In genomic region chr7:44618045-44618444, GRCh38 we compare ENCODE assay signal across 11 cellular contexts. TPM values are rescaled to one million over a fixed set of nuclear protein-coding genes. Genes with fewer than 3 reads are reported as not detected.
DNase-seq lines count a peak whose midpoint lies in the region; ATAC-seq and TF ChIP-seq lines count a peak whose summit lies in the region.
"Had no signal": no experiment of that assay in that cellular context is flagged by ENCODE, and none has a peak within 500 bp of the region (broad histone marks: within the 10 kb centered on the region; RNA-seq: fewer than 3 reads in every experiment).

No MANE protein-coding gene starts in this region.

- H3K36me3 Mint-ChIP-seq in activated naive CD4-positive, alpha-beta T cell treated with anti-CD3 and anti-CD28 coated beads, Interleukin-2, amount 50 U/mL, for 72 hours, result peaks cover 0 to 31% of the 10 kb centered on the region in 2 donors
- no peaks in the 10 kb centered on the region for H3K36me3 Mint-ChIP-seq in mesothelial cell of epicardium

- no peak for TF ChIP-seq CTCF in left ventricle myocardium inferior (IDR thresholded peaks at IDR 0.05; ENCODE audit: borderline replicate concordance)
- TF ChIP-seq CTCF in heart left ventricle (IDR thresholded peaks at IDR 0.05), result no peak
- no peak for TF ChIP-seq CTCF in mesothelial cell of epicardium (IDR thresholded peaks at IDR 0.05; ENCODE audit: unreplicated experiment)

- H3K27me3 Mint-ChIP-seq in mesothelial cell of epicardium (ENCODE audit: low read depth), result no peaks in the 10 kb centered on the region

- H3K36me3 ChIP-seq in left ventricle myocardium inferior, result no peaks in the 10 kb centered on the region
- peaks cover 0 to 13% (median 0%) of the 10 kb centered on the region in 9 donors for H3K36me3 ChIP-seq in heart left ventricle

- ATAC-seq in heart left ventricle, result no peak
- ATAC-seq in activated naive CD4-positive, alpha-beta T cell treated with anti-CD3 and anti-CD28 coated beads, Interleukin-2, amount 50 U/mL, for 72 hours, result no peak
- ATAC-seq in HG03139 (IDR thresholded peaks at IDR 0.05; ENCODE audit: unreplicated experiment), result no peak

- H3K9me3 ChIP-seq in left ventricle myocardium inferior (replicated peaks) (no peaks in the 10 kb centered on the region), heart left ventricle (no peaks in the 10 kb centered on the region)

- peak overlapping the region; percentile 89 to 99 for H3K27ac Mint-ChIP-seq in activated naive CD4-positive, alpha-beta T cell treated with anti-CD3 and anti-CD28 coated beads, Interleukin-2, amount 50 U/mL, for 72 hours
- H3K27ac Mint-ChIP-seq in mesothelial cell of epicardium, result peak overlapping the region; percentile 92
- H3K27ac Mint-ChIP-seq: nephron progenitor cell had no signal

- H3K4me1 Mint-ChIP-seq in mesothelial cell of epicardium, result peaks cover 35% of the 10 kb centered on the region

- peaks cover 0 to 4% of the 10 kb centered on the region in 2 donors for H3K9me3 Mint-ChIP-seq in activated naive CD4-positive, alpha-beta T cell treated with anti-CD3 and anti-CD28 coated beads, Interleukin-2, amount 50 U/mL, for 72 hours
- no peaks in the 10 kb centered on the region for H3K9me3 Mint-ChIP-seq in mesothelial cell of epicardium
- H3K9me3 Mint-ChIP-seq: nephron progenitor cell had no signal

- WGBS in heart left ventricle, 4 donors, result 88 to 91% (median 89%) methylated on average over 1 of the region's 1 CpG

- DNase-seq in left ventricle myocardium inferior, result no peak
- DNase-seq in heart left ventricle, result no peak
- no peak for DNase-seq in activated naive CD4-positive, alpha-beta T cell treated with anti-CD3 and anti-CD28 coated beads, Interleukin-2, amount 50 U/mL, for 72 hours (ENCODE audit: low spot score in 2 of 2)
- no peak for DNase-seq in mesothelial cell of epicardium (ENCODE audit: low spot score in 2 of 2, unreplicated experiment in 2 of 2)
- no peak for DNase-seq in NCI-H774 (lab: John Stamatoyannopoulos, UW)
- no peak for DNase-seq in AG20443 (ENCODE audit: low spot score)
- DNase-seq in stimulated activated CD4-positive, alpha-beta T cell treated with anti-CD3 and anti-CD28 coated beads, Interleukin-4, amount 100 ng/mL, for 4 hours, result no peak
- DNase-seq: KG1, NCI-H2081 treated with DMSO at 0.1 percent for 48 hours, nephron progenitor cell had no signal

- no peak for TF ChIP-seq POLR2A in heart left ventricle (IDR thresholded peaks at IDR 0.05)

- peak overlapping the region; percentile 45 for H3K27ac ChIP-seq in left ventricle myocardium inferior (replicated peaks)
- peak overlapping the region in 3 of 12 donors; percentile 20 to 84 (median 59) for H3K27ac ChIP-seq in heart left ventricle

- H3K4me1 ChIP-seq in left ventricle myocardium inferior, result peaks cover 97% of the 10 kb centered on the region
- H3K4me1 ChIP-seq in heart left ventricle, result peaks cover 9 to 88% (median 62%) of the 10 kb centered on the region in 12 donors

- H3K27me3 ChIP-seq in left ventricle myocardium inferior (ENCODE audit: low read depth) (no peaks in the 10 kb centered on the region), heart left ventricle (no peaks in the 10 kb centered on the region)

- intact Hi-C loops in left ventricle myocardium inferior (cut with micrococcal nuclease), result no loop called here
- intact Hi-C loops in heart left ventricle (cut with DNase I), result no loop called here

- no peak overlapping the region for H3K4me3 ChIP-seq in left ventricle myocardium inferior
- H3K4me3 ChIP-seq in heart left ventricle, result no peak overlapping the region

- no peak overlapping the region for H3K4me3 Mint-ChIP-seq in mesothelial cell of epicardium
- H3K4me3 Mint-ChIP-seq: nephron progenitor cell had no signal

RNA-seq across cellular contexts. Expression of gene OGDH, which starts 11.6 kb away (rescaled TPM):
- total RNA-seq in left ventricle myocardium inferior, result 677 TPM
- 100 to 1,000 TPM; 394 to 789 (median 635) TPM for total RNA-seq in heart left ventricle
- 100 to 1,000 TPM; 247 to 519 TPM for polyA plus RNA-seq in heart left ventricle
- 100 to 1,000 TPM in 1 of 2 donors, 10 to 100 TPM in 1; 53.2 to 106 TPM for total RNA-seq in activated naive CD4-positive, alpha-beta T cell treated with anti-CD3 and anti-CD28 coated beads, Interleukin-2, amount 50 U/mL, for 72 hours
- 67.4 to 72.8 TPM (median 71.2 TPM) in 3 replicates for total RNA-seq in mesothelial cell of epicardium

RNA-seq across cellular contexts. Expression of gene TMED4, which starts 36.0 kb away (rescaled TPM):
- total RNA-seq in left ventricle myocardium inferior (61.9 TPM), heart left ventricle (100 to 1,000 TPM in 2 of 9 donors, 10 to 100 TPM in 7; 55.4 to 129 (median 68.9) TPM), mesothelial cell of epicardium (97.0 to 97.7 TPM (median 97.6 TPM) in 3 replicates)
- 10 to 100 TPM; 48.5 to 49.5 TPM for polyA plus RNA-seq in heart left ventricle
- total RNA-seq in activated naive CD4-positive, alpha-beta T cell treated with anti-CD3 and anti-CD28 coated beads, Interleukin-2, amount 50 U/mL, for 72 hours, result 100 to 1,000 TPM in 1 of 2 donors, 10 to 100 TPM in 1; 67.1 to 114 TPM

RNA-seq across cellular contexts. Expression of gene DDX56, which starts 44.3 kb away (rescaled TPM):
- total RNA-seq in left ventricle myocardium inferior, result 27.1 TPM
- total RNA-seq in heart left ventricle, result 10 to 100 TPM; 19.4 to 43.4 (median 28.4) TPM
- polyA plus RNA-seq in heart left ventricle, result 10 to 100 TPM; 34.1 to 39.3 TPM
- total RNA-seq in activated naive CD4-positive, alpha-beta T cell treated with anti-CD3 and anti-CD28 coated beads, Interleukin-2, amount 50 U/mL, for 72 hours, result 10 to 100 TPM; 83.4 to 92.7 TPM
- total RNA-seq in mesothelial cell of epicardium, result 89.0 to 104 TPM (median 96.8 TPM) in 3 replicates
